14 cellular contexts compared by ENCODE assay signal in the genomic region with DNA sequence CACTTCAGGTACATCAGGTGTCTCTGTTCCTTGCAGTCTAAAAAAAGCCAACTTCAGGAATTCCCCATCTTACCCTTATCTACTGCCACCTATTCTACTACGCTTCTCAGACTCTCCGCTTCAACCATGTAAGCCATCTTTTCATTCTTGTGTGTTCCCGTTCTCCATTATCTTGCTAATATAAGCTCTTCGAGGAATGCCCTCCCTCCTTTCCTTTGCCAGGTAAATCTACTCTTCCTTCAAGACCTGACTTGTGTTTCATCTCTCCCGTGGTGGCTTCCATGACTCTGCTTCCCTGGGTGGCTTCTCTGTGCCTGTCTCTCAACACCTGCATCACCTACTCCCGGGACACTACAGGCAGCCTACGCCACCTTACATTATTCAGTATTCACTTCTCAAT. TPM values are rescaled to one million over a fixed set of nuclear protein-coding genes. Genes with fewer than 3 reads are reported as not detected.
DNase-seq lines count a peak whose midpoint lies in the region; ATAC-seq and TF ChIP-seq lines count a peak whose summit lies in the region.
"Had no signal": no experiment of that assay in that cellular context is flagged by ENCODE, and none has a peak within 500 bp of the region (broad histone marks: within the 10 kb centered on the region; RNA-seq: fewer than 3 reads in every experiment).

No MANE protein-coding gene starts in this region.

- no peak overlapping the region for H4K5ac ChIP-seq in mesendoderm (ENCODE audit: low read length)

- H3K79me1 ChIP-seq in mesendoderm (ENCODE audit: low read length): no peaks in the 10 kb centered on the region

- H3K27me3 Mint-ChIP-seq in chondrocyte (ENCODE audit: low read depth) (no peaks in the 10 kb centered on the region), progenitor cell of endocrine pancreas (peaks cover 31% of the 10 kb centered on the region)
- H3K27me3 Mint-ChIP-seq in activated T-cell treated with anti-CD3 and anti-CD28 coated beads, Interleukin-2, amount 50 U/mL, for 24 hours: peaks cover 8% of the 10 kb centered on the region

- H3K4me1 ChIP-seq in HUES48 (ENCODE audit: control insufficient read depth, insufficient read depth, low read length) (peaks cover 47% of the 10 kb centered on the region), mesendoderm (ENCODE audit: control insufficient read depth, low read depth, low read length) (peaks cover 7% of the 10 kb centered on the region)

- H3K9me3 Mint-ChIP-seq in chondrocyte (ENCODE audit: low read depth) (peaks cover 1% of the 10 kb centered on the region), progenitor cell of endocrine pancreas (ENCODE audit: low read depth) (no peaks in the 10 kb centered on the region)
- H3K9me3 Mint-ChIP-seq in activated T-cell treated with anti-CD3 and anti-CD28 coated beads, Interleukin-2, amount 50 U/mL, for 24 hours: no peaks in the 10 kb centered on the region
- H3K9me3 Mint-ChIP-seq: activated B cell treated with CpG ODN at 0.5 μM for 24 hours; dendritic cell treated with granulocyte-macrophage colony-stimulating factor and Interleukin-4, amounts not matched to agents 40 ng/mL and 50 ng/mL, for 4 days had no signal

- H3K9ac ChIP-seq in HUES48 (ENCODE audit: low read depth, low read length): peak overlapping the region; percentile 78
- no peak overlapping the region for H3K9ac ChIP-seq in mesendoderm (ENCODE audit: low read length)

- H3K4me1 Mint-ChIP-seq in chondrocyte (ENCODE audit: low read depth) (peaks cover 63% of the 10 kb centered on the region), progenitor cell of endocrine pancreas (ENCODE audit: low read depth) (peaks cover 29% of the 10 kb centered on the region)
- peaks cover 6% of the 10 kb centered on the region for H3K4me1 Mint-ChIP-seq in activated T-cell treated with anti-CD3 and anti-CD28 coated beads, Interleukin-2, amount 50 U/mL, for 24 hours (ENCODE audit: low read depth)

- H3K4me3 Mint-ChIP-seq in chondrocyte (ENCODE audit: unreplicated experiment) (peak overlapping the region; percentile 17), progenitor cell of endocrine pancreas (ENCODE audit: low read depth) (no peak overlapping the region)
- no peak overlapping the region for H3K4me3 Mint-ChIP-seq in activated T-cell treated with anti-CD3 and anti-CD28 coated beads, Interleukin-2, amount 50 U/mL, for 24 hours
- H3K4me3 Mint-ChIP-seq: activated B cell treated with CpG ODN at 0.5 μM for 24 hours; dendritic cell treated with granulocyte-macrophage colony-stimulating factor and Interleukin-4, amounts not matched to agents 40 ng/mL and 50 ng/mL, for 4 days had no signal

- no peaks in the 10 kb centered on the region for H3K36me3 Mint-ChIP-seq in chondrocyte (ENCODE audit: low read depth)
- no peaks in the 10 kb centered on the region for H3K36me3 Mint-ChIP-seq in activated T-cell treated with anti-CD3 and anti-CD28 coated beads, Interleukin-2, amount 50 U/mL, for 24 hours (ENCODE audit: low read depth)
- H3K36me3 Mint-ChIP-seq in progenitor cell of endocrine pancreas (ENCODE audit: insufficient read depth): no peaks in the 10 kb centered on the region

- no peak overlapping the region for H3K23ac ChIP-seq in mesendoderm (ENCODE audit: low read length)

- no peaks in the 10 kb centered on the region for H3K36me3 ChIP-seq in HUES48 (ENCODE audit: control insufficient read depth, insufficient read depth, low read length)
- H3K36me3 ChIP-seq in mesendoderm (ENCODE audit: control insufficient read depth, insufficient read depth, low read length): no peaks in the 10 kb centered on the region
- H3K36me3 ChIP-seq: left lung, pancreas had no signal

- H3K4ac ChIP-seq in mesendoderm (ENCODE audit: low read depth, low read length): no peak overlapping the region

- DNase-seq in chondrocyte (ENCODE audit: low spot score) (no peak), mesendoderm (peak; percentile 39), progenitor cell of endocrine pancreas (ENCODE audit: low spot score, unreplicated experiment) (no peak)
- DNase-seq in activated T-cell treated with anti-CD3 and anti-CD28 coated beads, Interleukin-2, amount 50 U/mL, for 24 hours: no peak
- DNase-seq: activated B cell treated with CpG ODN at 0.5 μM for 24 hours; activated CD8-positive, alpha-beta memory T cell treated with anti-CD3 and anti-CD28 coated beads, Interleukin-2, amount 50 U/mL, for 48 hours; left lung; pancreas; stimulated activated CD4-positive, alpha-beta T cell treated with anti-CD3 and anti-CD28 coated beads, Interleukin-2, amount 100 ng/mL, for 48 hours had no signal

- H3K56ac ChIP-seq in mesendoderm (ENCODE audit: low read length): no peak overlapping the region

- H3K27ac Mint-ChIP-seq in chondrocyte (ENCODE audit: unreplicated experiment) (peak overlapping the region; percentile 98), progenitor cell of endocrine pancreas (no peak overlapping the region)
- H3K27ac Mint-ChIP-seq in activated T-cell treated with anti-CD3 and anti-CD28 coated beads, Interleukin-2, amount 50 U/mL, for 24 hours: no peak overlapping the region
- H3K27ac Mint-ChIP-seq: activated B cell treated with CpG ODN at 0.5 μM for 24 hours; dendritic cell treated with granulocyte-macrophage colony-stimulating factor and Interleukin-4, amounts not matched to agents 40 ng/mL and 50 ng/mL, for 4 days had no signal

- H2BK15ac ChIP-seq in mesendoderm (replicated peaks; ENCODE audit: low read depth): no peak overlapping the region

- H3K18ac ChIP-seq in mesendoderm (ENCODE audit: low read length): no peak overlapping the region

- H3K4me3 ChIP-seq in HUES48 (ENCODE audit: low read depth, low read length) (peak overlapping the region; percentile 66), mesendoderm (ENCODE audit: low read length) (no peak overlapping the region), skin epidermis (no peak overlapping the region)
- H3K4me3 ChIP-seq: left lung, pancreas had no signal

- TF ChIP-seq CTCF in chondrocyte (IDR thresholded peaks at IDR 0.05) (no peak), progenitor cell of endocrine pancreas (IDR thresholded peaks at IDR 0.05; ENCODE audit: unreplicated experiment) (no peak)

- H4K8ac ChIP-seq in mesendoderm (ENCODE audit: low read depth, low read length): no peak overlapping the region

- no peak overlapping the region for H3K4me2 ChIP-seq in mesendoderm (ENCODE audit: low read length)

- no peaks in the 10 kb centered on the region for H3K79me2 ChIP-seq in mesendoderm (ENCODE audit: control insufficient read depth, insufficient read depth, low read length)

- no peak overlapping the region for H2AK5ac ChIP-seq in mesendoderm (ENCODE audit: low read length)

- no peak overlapping the region for H2BK5ac ChIP-seq in mesendoderm (ENCODE audit: low read length)

- no CpG with 5 or more reads among the region's 7 CpGs for WGBS in mesendoderm (ENCODE audit: extremely low coverage, insufficient coverage, low lambda C conversion rate)

- H2BK120ac ChIP-seq in mesendoderm (ENCODE audit: low read depth, low read length): no peak overlapping the region

- H3K9me3 ChIP-seq in HUES48 (ENCODE audit: control insufficient read depth, insufficient read depth, low read length): no peaks in the 10 kb centered on the region
- H3K9me3 ChIP-seq: left lung, pancreas had no signal

- H3K27ac ChIP-seq in HUES48 (ENCODE audit: low read depth, low read length) (peak overlapping the region; percentile 84), mesendoderm (ENCODE audit: low read depth, low read length) (no peak overlapping the region), skin epidermis (peak overlapping the region in 14 of 21 experiments; percentile 29 to 90 (median 76))

- ATAC-seq in GM19351 (IDR thresholded peaks at IDR 0.05; ENCODE audit: unreplicated experiment) (no peak), HG03135 (IDR thresholded peaks at IDR 0.05; ENCODE audit: unreplicated experiment) (no peak)
- ATAC-seq: left lung had no signal

- H3K27me3 ChIP-seq in HUES48 (ENCODE audit: control insufficient read depth, insufficient read depth, low read length) (peaks cover 20% of the 10 kb centered on the region), mesendoderm (ENCODE audit: insufficient read depth, low read length, poor library complexity) (no peaks in the 10 kb centered on the region)
- H3K27me3 ChIP-seq: pancreas had no signal

RNA-seq across cellular contexts. Expression of gene MEDAG, which starts 42.3 kb away (rescaled TPM):
- total RNA-seq in chondrocyte (2.8 to 21.0 TPM (median 19.0 TPM) in 3 replicates), progenitor cell of endocrine pancreas (not detected in 2 replicates)
- polyA plus RNA-seq in mesendoderm (2013, experiment 1 of 2): 0.27 TPM
- 0.41 TPM for polyA plus RNA-seq in mesendoderm (2013, experiment 2 of 2)
- total RNA-seq: activated B cell treated with CpG ODN at 0.5 μM for 24 hours had no signal
